ENCODE assay signal across 8 cellular contexts in genomic region chr15:82221535-82221934, GRCh38. TPM values are rescaled to one million over a fixed set of nuclear protein-coding genes. Genes with fewer than 3 reads are reported as not detected.
DNase-seq lines count a peak whose midpoint lies in the region; ATAC-seq and TF ChIP-seq lines count a peak whose summit lies in the region.
"Not testable (repeated sequence)": the region's sequence is repeated elsewhere in the genome, so short reads cannot be mapped to it uniquely, and the experiment has no call there.

No MANE protein-coding gene starts in this region.

- not testable (repeated sequence) for H3K4me2 ChIP-seq in mesendoderm (ENCODE audit: low read length)

- TF ChIP-seq EP300 in stomach (IDR thresholded peaks at IDR 0.05), result not testable (repeated sequence)

- H2BK120ac ChIP-seq in mesendoderm (ENCODE audit: low read depth, low read length), result not testable (repeated sequence)

- H3K27me3 ChIP-seq in CD4-positive, alpha-beta T cell (ENCODE audit: control insufficient read depth, insufficient read depth, low read length); mesendoderm (ENCODE audit: insufficient read depth, low read length, poor library complexity); stomach: not testable (repeated sequence)

- TF ChIP-seq POLR2A in stomach (IDR thresholded peaks at IDR 0.05), result not testable (repeated sequence)

- not testable (repeated sequence) for H3K9ac ChIP-seq in mesendoderm (ENCODE audit: low read length)

- not testable (repeated sequence) for H3K79me1 ChIP-seq in mesendoderm (ENCODE audit: low read length)

- not testable (repeated sequence) for H3K9me3 ChIP-seq in CD4-positive, alpha-beta T cell (ENCODE audit: control insufficient read depth, low read length); stomach

- CTCF ChIA-PET in CD4-positive, alpha-beta T cell (lab: Charles Lee), result not testable (repeated sequence)

- H4K5ac ChIP-seq in mesendoderm (ENCODE audit: low read length), result not testable (repeated sequence)

- H3K36me3 Mint-ChIP-seq in CD4-positive, alpha-beta T cell (ENCODE audit: low read depth), result peaks cover 71% of the 10 kb centered on the region

- H3K9me3 Mint-ChIP-seq in CD4-positive, alpha-beta T cell, result not testable (repeated sequence)

- H2AK5ac ChIP-seq in mesendoderm (ENCODE audit: low read length), result not testable (repeated sequence)

- H4K8ac ChIP-seq in mesendoderm (ENCODE audit: low read depth, low read length), result not testable (repeated sequence)

- H3K4ac ChIP-seq in mesendoderm (ENCODE audit: low read depth, low read length), result not testable (repeated sequence)

- no CpG with 5 or more reads among the region's 2 CpGs for WGBS in mesendoderm (ENCODE audit: extremely low coverage, insufficient coverage, low lambda C conversion rate)
- 59 to 83% (median 76%) methylated on average over 2 of the region's 2 CpGs for whole genome bisulfite sequencing in stomach, 5 donors

- not testable (repeated sequence) for H3K4me1 ChIP-seq in mesendoderm (ENCODE audit: control insufficient read depth, low read depth, low read length); stomach

- POLR2A ChIA-PET in CD4-positive, alpha-beta T cell (lab: Charles Lee), result not testable (repeated sequence)

- peak in 4 of 10 experiments; percentile 2 to 29 (median 8) for DNase-seq in CD4-positive, alpha-beta T cell
- DNase-seq in NAMALWA (ENCODE audit: low spot score) (peak; percentile 44), UCSD-AML1 (lab: John Stamatoyannopoulos, UW; ENCODE audit: unreplicated experiment) (peak; percentile 26), amniotic epithelial cell (ENCODE audit: low read depth) (peak; percentile 29), fibroblast of the aortic adventitia (ENCODE audit: low read depth) (peak; percentile 21), mesendoderm (peak; percentile 33), stomach (peak; percentile 36)

- ATAC-seq in CD4-positive, alpha-beta T cell (ENCODE audit: poor library complexity), result peak; percentile 52
- ATAC-seq in GM19043 (IDR thresholded peaks at IDR 0.05; ENCODE audit: low read depth, unreplicated experiment), result peak; percentile 47

- H3K56ac ChIP-seq in mesendoderm (ENCODE audit: low read length), result not testable (repeated sequence)

- not testable (repeated sequence) for H3K4me3 ChIP-seq in fibroblast of the aortic adventitia (ENCODE audit: low read depth, low read length); mesendoderm (ENCODE audit: low read length); stomach

- H3K27ac Mint-ChIP-seq in CD4-positive, alpha-beta T cell, result not testable (repeated sequence)

- H3K4me3 Mint-ChIP-seq in CD4-positive, alpha-beta T cell, result not testable (repeated sequence)

- H3K36me3 ChIP-seq in mesendoderm (ENCODE audit: control insufficient read depth, insufficient read depth, low read length), result not testable (repeated sequence)
- H3K36me3 ChIP-seq in stomach, result peaks cover 1 to 48% (median 40%) of the 10 kb centered on the region in 4 donors

- H3K23ac ChIP-seq in mesendoderm (ENCODE audit: low read length), result not testable (repeated sequence)

- H3K27ac ChIP-seq in CD4-positive, alpha-beta T cell (ENCODE audit: low read depth, low read length); mesendoderm (ENCODE audit: low read depth, low read length); stomach: not testable (repeated sequence)

- not testable (repeated sequence) for H2BK15ac ChIP-seq in mesendoderm (replicated peaks; ENCODE audit: low read depth)

- H3K18ac ChIP-seq in mesendoderm (ENCODE audit: low read length), result not testable (repeated sequence)

- H3K79me2 ChIP-seq in mesendoderm (ENCODE audit: control insufficient read depth, insufficient read depth, low read length), result not testable (repeated sequence)

- H3K27me3 Mint-ChIP-seq in CD4-positive, alpha-beta T cell, result not testable (repeated sequence)

- not testable (repeated sequence) for H3K4me1 Mint-ChIP-seq in CD4-positive, alpha-beta T cell (ENCODE audit: low read depth)

- intact Hi-C loops in CD4-positive, alpha-beta T cell (cut with DNase I, micrococcal nuclease); stomach (cut with DNase I; ENCODE audit: low total_unique reads): not testable (repeated sequence)

- not testable (repeated sequence) for TF ChIP-seq CTCF in CD4-positive, alpha-beta T cell (IDR thresholded peaks at IDR 0.05)
- TF ChIP-seq CTCF in fibroblast of the aortic adventitia (IDR thresholded peaks at IDR 0.05; ENCODE audit: insufficient read depth, low read length), result peak; percentile 21
- TF ChIP-seq CTCF in stomach (IDR thresholded peaks at IDR 0.05), result peak in 1 of 7 experiments; percentile 9

- not testable (repeated sequence) for H2BK5ac ChIP-seq in mesendoderm (ENCODE audit: low read length)

RNA-seq across cellular contexts. Expression of gene EFL1, which starts 41.0 kb away (rescaled TPM):
- total RNA-seq in CD4-positive, alpha-beta T cell, result 1 to 10 TPM; 7.1 to 7.8 TPM
- total RNA-seq in fibroblast of the aortic adventitia (ENCODE audit: low replicate concordance) (18.6 and 36.7 TPM in 2 replicates), stomach (10 to 100 TPM in 4 of 5 donors, 1 to 10 TPM in 1; 7.1 to 19.8 (median 13.2) TPM)
- polyA plus RNA-seq in mesendoderm (2013, experiment 1 of 2), result 14.1 TPM
- 14.2 TPM for polyA plus RNA-seq in mesendoderm (2013, experiment 2 of 2)
- 10 to 100 TPM in 1 of 3 donors, 1 to 10 TPM in 2; 4.6 to 11.8 (median 5.2) TPM for polyA plus RNA-seq in stomach

RNA-seq across cellular contexts. Expression of gene SAXO2, which starts 41.1 kb away (rescaled TPM):
- total RNA-seq in CD4-positive, alpha-beta T cell, result 10 to 100 TPM; 11.1 to 14.9 TPM
- total RNA-seq in fibroblast of the aortic adventitia (ENCODE audit: low replicate concordance) (0.25 and 1.4 TPM in 2 replicates), stomach (10 to 100 TPM in 1 of 5 donors, 1 to 10 TPM in 1, under 1 TPM in 1, not detected in 2; 0.14 to 18.7 (median 1.8) TPM)
- 1.8 TPM for polyA plus RNA-seq in mesendoderm (2013, experiment 1 of 2)
- polyA plus RNA-seq in mesendoderm (2013, experiment 2 of 2), result 1.4 TPM
- polyA plus RNA-seq in stomach, result 10 to 100 TPM in 1 of 3 donors, 1 to 10 TPM in 2; 2.7 to 14.8 (median 3.9) TPM
